Comparison of ENCODE assay signal across 26 cellular contexts in the genomic region with DNA sequence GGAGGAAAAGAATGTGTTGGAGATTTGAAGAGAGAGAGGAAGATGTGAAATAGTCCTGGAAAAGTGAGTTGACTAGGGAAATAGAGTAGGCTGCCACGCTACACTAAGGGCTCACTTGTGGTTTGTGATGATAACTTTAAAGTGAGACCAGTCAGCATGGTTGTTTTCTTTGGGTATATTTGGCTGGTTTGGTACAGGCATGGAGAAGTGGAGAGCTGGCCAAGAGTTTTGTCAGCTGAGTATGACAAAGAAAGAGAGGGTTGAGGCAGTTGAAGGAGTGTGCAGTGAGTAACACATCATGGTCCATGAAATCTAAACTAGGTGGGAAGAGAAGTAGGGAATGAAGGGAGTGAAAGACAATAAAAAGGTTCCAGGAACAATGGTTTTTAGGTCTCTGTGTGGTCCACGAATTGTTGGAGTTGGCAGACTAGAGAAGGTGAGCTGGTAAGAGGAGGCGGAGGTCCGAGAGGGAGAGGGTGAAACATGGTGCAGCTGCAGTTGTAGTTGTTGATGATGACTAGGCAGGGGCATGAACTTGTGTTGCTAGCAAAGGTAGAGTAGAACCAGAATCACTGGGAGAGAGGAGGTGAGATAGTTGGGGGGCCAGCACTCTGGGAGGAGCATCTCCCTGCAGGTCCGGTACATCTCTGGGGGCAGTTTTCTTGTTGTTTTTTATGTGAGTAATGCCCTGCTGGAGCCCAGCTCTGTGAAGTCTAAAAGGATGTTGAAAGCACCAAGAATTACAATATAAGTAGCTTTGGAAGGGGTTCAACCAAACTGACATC. TPM values are rescaled to one million over a fixed set of nuclear protein-coding genes. Genes with fewer than 3 reads are reported as not detected.
DNase-seq lines count a peak whose midpoint lies in the region; ATAC-seq and TF ChIP-seq lines count a peak whose summit lies in the region.
"Had no signal": no experiment of that assay in that cellular context is flagged by ENCODE, and none has a peak within 500 bp of the region (broad histone marks: within the 10 kb centered on the region; RNA-seq: fewer than 3 reads in every experiment).

No MANE protein-coding gene starts in this region.

- H3K9me3 ChIP-seq in OCI-LY3 (ENCODE audit: insufficient read depth, low read length), result no peaks in the 10 kb centered on the region
- no peaks in the 10 kb centered on the region for H3K9me3 ChIP-seq in fibroblast of lung (ENCODE audit: control insufficient read depth, insufficient read depth, low read depth, low read length)
- no peaks in the 10 kb centered on the region for H3K9me3 ChIP-seq in spleen
- H3K9me3 ChIP-seq: stomach had no signal

- no peaks in the 10 kb centered on the region for H3K9me3 Mint-ChIP-seq in T-helper 1 cell treated with Interleukin-12 subunit alpha and Interleukin-12 subunit beta and Interleukin-4 antibody, amounts not matched to agents 30 μg/mL and 1 μg/mL, for 36 hours
- H3K9me3 Mint-ChIP-seq: activated CD4-positive, alpha-beta memory T cell treated with anti-CD3 and anti-CD28 coated beads for 36 hours; activated naive CD4-positive, alpha-beta T cell treated with anti-CD3 and anti-CD28 coated beads, Interleukin-2, amount 50 U/mL, for 24 hours; neural progenitor cell had no signal

- H3K36me3 ChIP-seq in OCI-LY3 (replicated peaks; ENCODE audit: low read depth, low read length) (peaks cover 5% of the 10 kb centered on the region), fibroblast of lung (ENCODE audit: control insufficient read depth, insufficient read depth, low read length) (no peaks in the 10 kb centered on the region), spleen (no peaks in the 10 kb centered on the region)
- H3K36me3 ChIP-seq: neural progenitor cell, stomach had no signal

- intact Hi-C loops in spleen (cut with DNase I; ENCODE audit: low total_unique reads), result no loop called here

- H3K4me3 ChIP-seq in OCI-LY3 (ENCODE audit: low read length) (peak overlapping the region; percentile 78; the same call in 1 of the 2 replicates), fibroblast of lung (replicated peaks in 1 of 4; ENCODE audit: control extremely low read depth in 1 of 4, insufficient read depth in 1 of 4, low read depth in 3 of 4, low read length in 4 of 4) (no peak overlapping the region), spleen (no peak overlapping the region)
- H3K4me3 ChIP-seq: neural progenitor cell, stomach had no signal

- H4K20me1 ChIP-seq in OCI-LY3 (ENCODE audit: insufficient read depth, low read length), result no peaks in the 10 kb centered on the region
- H4K20me1 ChIP-seq in fibroblast of lung (ENCODE audit: control insufficient read depth, extremely low read depth, insufficient read depth, low read length), result no peaks in the 10 kb centered on the region

- no peak overlapping the region for H2AFZ ChIP-seq in OCI-LY3 (ENCODE audit: low read depth, low read length)
- no peak overlapping the region for H2AFZ ChIP-seq in fibroblast of lung (ENCODE audit: low read length)
- H2AFZ ChIP-seq: neural progenitor cell had no signal

- TF ChIP-seq POLR2A in spleen (IDR thresholded peaks at IDR 0.05), result no peak

- H3K27me3 ChIP-seq in OCI-LY3 (ENCODE audit: low read depth, low read length) (no peaks in the 10 kb centered on the region), fibroblast of lung (ENCODE audit: control insufficient read depth, insufficient read depth, low read length) (no peaks in the 10 kb centered on the region), spleen (replicated peaks in 1 of 7) (no peaks in the 10 kb centered on the region)
- H3K27me3 ChIP-seq: neural progenitor cell, stomach had no signal

- no peaks in the 10 kb centered on the region for H3K27me3 Mint-ChIP-seq in T-helper 1 cell treated with Interleukin-12 subunit alpha and Interleukin-12 subunit beta and Interleukin-4 antibody, amounts not matched to agents 30 μg/mL and 1 μg/mL, for 36 hours (ENCODE audit: low read depth)
- H3K27me3 Mint-ChIP-seq: activated CD4-positive, alpha-beta memory T cell treated with anti-CD3 and anti-CD28 coated beads for 36 hours; activated naive CD4-positive, alpha-beta T cell treated with anti-CD3 and anti-CD28 coated beads, Interleukin-2, amount 50 U/mL, for 24 hours had no signal

- no peak for DNase-seq in T-helper 1 cell
- peak; percentile 3 to 79 for DNase-seq in fibroblast of lung (ENCODE audit: low read depth in 2 of 2)
- DNase-seq in spleen, result no peak
- no peak for DNase-seq in NCI-H1092 treated with DMSO at 0.1 percent for 48 hours (lab: John Stamatoyannopoulos, UW)
- no peak for DNase-seq in SIG-M5 treated with dmso at 0.1 percent for 504 hours (lab: John Stamatoyannopoulos, UW; ENCODE audit: unreplicated experiment)
- DNase-seq: 8988T; activated CD4-positive, alpha-beta memory T cell treated with anti-CD3 and anti-CD28 coated beads for 36 hours; activated T-cell treated with anti-CD3 and anti-CD28 coated beads, Interleukin-2, amount 50 U/mL, for 1 hour; erythroblast; GDM1; head of caudate nucleus; islet precursor cell; Kasumi-1; NCI-H1436; stomach had no signal

- peaks cover 21% of the 10 kb centered on the region for H3K4me1 Mint-ChIP-seq in T-helper 1 cell treated with Interleukin-12 subunit alpha and Interleukin-12 subunit beta and Interleukin-4 antibody, amounts not matched to agents 30 μg/mL and 1 μg/mL, for 36 hours (ENCODE audit: low read depth)

- TF ChIP-seq CTCF in OCI-LY3 (IDR thresholded peaks at IDR 0.05; ENCODE audit: low read depth, low read length), result no peak
- no peak for TF ChIP-seq CTCF in fibroblast of lung (conservative IDR thresholded peaks at IDR 0.05 in 1 of 2, IDR thresholded peaks at IDR 0.05 in 1 of 2; ENCODE audit: low read depth in 1 of 2, low read length in 2 of 2)
- no peak for TF ChIP-seq CTCF in spleen (IDR thresholded peaks at IDR 0.05 in 8 of 11, conservative IDR thresholded peaks at IDR 0.05 in 3 of 11)

- H3K27ac ChIP-seq in OCI-LY3 (ENCODE audit: low read length) (peak overlapping the region; percentile 99; the same call in 1 of the 2 replicates), fibroblast of lung (ENCODE audit: insufficient read depth, low read length) (no peak overlapping the region), spleen (peak overlapping the region in 7 of 8 donors; percentile 87 to 96 (median 93))
- H3K27ac ChIP-seq: neural progenitor cell, RWPE1, stomach, VCaP had no signal

- H3K4me1 ChIP-seq in OCI-LY3 (ENCODE audit: low read length), result peaks cover 97% of the 10 kb centered on the region
- H3K4me1 ChIP-seq in fibroblast of lung (ENCODE audit: control insufficient read depth, extremely low read depth, insufficient read depth, low read length), result peaks cover 5% of the 10 kb centered on the region
- H3K4me1 ChIP-seq in spleen, result peaks cover 21 to 92% (median 53%) of the 10 kb centered on the region in 6 donors

- H3K36me3 Mint-ChIP-seq in T-helper 1 cell treated with Interleukin-12 subunit alpha and Interleukin-12 subunit beta and Interleukin-4 antibody, amounts not matched to agents 30 μg/mL and 1 μg/mL, for 36 hours (ENCODE audit: low read depth), result no peaks in the 10 kb centered on the region
- H3K36me3 Mint-ChIP-seq: neural progenitor cell had no signal

- no peak overlapping the region for H3K27ac Mint-ChIP-seq in T-helper 1 cell treated with Interleukin-12 subunit alpha and Interleukin-12 subunit beta and Interleukin-4 antibody, amounts not matched to agents 30 μg/mL and 1 μg/mL, for 36 hours
- H3K27ac Mint-ChIP-seq: activated CD4-positive, alpha-beta memory T cell treated with anti-CD3 and anti-CD28 coated beads for 36 hours; neural progenitor cell had no signal

- H3K4me3 Mint-ChIP-seq in T-helper 1 cell treated with Interleukin-12 subunit alpha and Interleukin-12 subunit beta and Interleukin-4 antibody, amounts not matched to agents 30 μg/mL and 1 μg/mL, for 36 hours, result peak overlapping the region; percentile 3
- H3K4me3 Mint-ChIP-seq: activated CD4-positive, alpha-beta memory T cell treated with anti-CD3 and anti-CD28 coated beads for 36 hours; activated naive CD4-positive, alpha-beta T cell treated with anti-CD3 and anti-CD28 coated beads, Interleukin-2, amount 50 U/mL, for 24 hours; neural progenitor cell had no signal

- H3K79me2 ChIP-seq in OCI-LY3 (ENCODE audit: low read length) (peaks cover 12% of the 10 kb centered on the region), fibroblast of lung (ENCODE audit: control insufficient read depth, insufficient read depth, low read length) (no peaks in the 10 kb centered on the region)

- WGBS in spleen, 5 donors, result 89 to 94% (median 92%) methylated on average over 5 of the region's 5 CpGs

- no peak for ATAC-seq in HG03139 (IDR thresholded peaks at IDR 0.05; ENCODE audit: unreplicated experiment)

- H3K9ac ChIP-seq in OCI-LY3 (ENCODE audit: low read length), result peak overlapping the region; percentile 95; the same call in 1 of the 2 replicates
- no peak overlapping the region for H3K9ac ChIP-seq in fibroblast of lung (ENCODE audit: insufficient read depth, low read length)
- H3K9ac ChIP-seq: neural progenitor cell had no signal

- H3K4me2 ChIP-seq in OCI-LY3 (ENCODE audit: low read length), result peak overlapping the region; percentile 86
- no peak overlapping the region for H3K4me2 ChIP-seq in fibroblast of lung (ENCODE audit: extremely low read depth, insufficient read depth, low read length)
- H3K4me2 ChIP-seq: neural progenitor cell had no signal

RNA-seq across cellular contexts. Expression of a gene that starts 21.0 kb away (rescaled TPM):
- total RNA-seq in fibroblast of lung (not detected in 2 replicates), spleen (1 to 10 TPM in 5 of 7 donors, under 1 TPM in 2; 0.17 to 2.2 (median 1.1) TPM)
- polyA plus RNA-seq in fibroblast of lung (not detected in 2 replicates), spleen (under 1 TPM in 2 of 3 donors, not detected in 1; 0.14 to 0.28 TPM)
- polyA plus RNA-seq in fibroblast of lung (2012), result not detected in 2 replicates
- polyA minus RNA-seq in fibroblast of lung (ENCODE audit: low replicate concordance), result not detected in 2 replicates
- total RNA-seq: bronchial epithelial cell, dermis microvascular lymphatic vessel endothelial cell, mesenteric fat pad, urinary bladder had no signal
- polyA plus RNA-seq: stomach had no signal

RNA-seq across cellular contexts. Expression of a gene that starts 37.5 kb away (rescaled TPM):
- total RNA-seq in fibroblast of lung (not detected in 2 replicates), spleen (under 1 TPM in 1 of 7 donors, not detected in 6; 0.30 TPM)
- polyA plus RNA-seq in fibroblast of lung (not detected in 2 replicates), spleen (not detected)
- polyA plus RNA-seq in fibroblast of lung (2012), result not detected in 2 replicates
- polyA minus RNA-seq in fibroblast of lung (ENCODE audit: low replicate concordance), result not detected in 2 replicates
- total RNA-seq: activated CD4-positive, alpha-beta memory T cell treated with anti-CD3 and anti-CD28 coated beads for 36 hours; bronchial epithelial cell; dermis microvascular lymphatic vessel endothelial cell; mesenteric fat pad; stomach; urinary bladder had no signal
- polyA plus RNA-seq: stomach, urinary bladder had no signal

Comparison
In these comparisons a context has a peak if more than half of its experiments do, and no peak if none do; other contexts are left out.
1. DNase-seq: peak in fibroblast of lung (2 of 2); none in T-helper 1 cell (0 of 5), spleen (single experiment), NCI-H1092 treated with DMSO at 0.1 percent for 48 hours (single experiment) and SIG-M5 treated with dmso at 0.1 percent for 504 hours (single experiment).